In genomic region chr16:16833165-16833564, GRCh38 we compare ENCODE assay signal across 39 cellular contexts.
"Had no signal": no experiment of that assay in that cellular context is flagged by ENCODE, and none has a peak within 500 bp of the region (broad histone marks: within the 10 kb centered on the region; RNA-seq: fewer than 3 reads in every experiment).

No MANE protein-coding gene starts in this region.

- H3K36me3 Mint-ChIP-seq: activated naive CD4-positive, alpha-beta T cell treated with anti-CD3 and anti-CD28 coated beads, Interleukin-2, amount 10 ng/mL, durations not matched to agents 7 days and 5 days; activated naive CD4-positive, alpha-beta T cell treated with anti-CD3 and anti-CD28 coated beads, Interleukin-2, amount 50 U/mL, for 72 hours; activated naive CD8-positive, alpha-beta T cell; activated naive CD8-positive, alpha-beta T cell treated with anti-CD3 and anti-CD28 coated beads for 36 hours; activated naive CD8-positive, alpha-beta T cell treated with anti-CD3 and anti-CD28 coated beads, Interleukin-2, amount 10 ng/mL, durations not matched to agents 7 days and 5 days; brain had no signal

- H3K27ac Mint-ChIP-seq: activated naive CD4-positive, alpha-beta T cell treated with anti-CD3 and anti-CD28 coated beads for 36 hours; activated naive CD4-positive, alpha-beta T cell treated with anti-CD3 and anti-CD28 coated beads, Interleukin-2, amount 10 ng/mL, durations not matched to agents 7 days and 5 days; activated naive CD4-positive, alpha-beta T cell treated with anti-CD3 and anti-CD28 coated beads, Interleukin-2, amount 50 U/mL, for 24 hours; activated naive CD8-positive, alpha-beta T cell; activated naive CD8-positive, alpha-beta T cell treated with anti-CD3 and anti-CD28 coated beads for 36 hours; activated naive CD8-positive, alpha-beta T cell treated with anti-CD3 and anti-CD28 coated beads, Interleukin-2, amount 10 ng/mL, durations not matched to agents 7 days and 5 days; activated naive CD8-positive, alpha-beta T cell treated with anti-CD3 and anti-CD28 coated beads, Interleukin-2, amount 50 U/mL, for 24 hours; activated T-cell treated with anti-CD3 and anti-CD28 coated beads, Interleukin-2, amount 50 U/mL, for 24 hours; activated T-cell treated with anti-CD3 and anti-CD28 coated beads, Interleukin-2, amount 50 U/mL, for 72 hours; activated T-helper 1 cell treated with anti-CD3 and anti-CD28 coated beads, Interleukin-12 subunit alpha, Interleukin-12 subunit beta, Interleukin-2, Interleukin-4 antibody, amounts not matched to agents 30 ng/mL and 10 ng/mL and 1 ng/mL, durations not matched to agents 14 hours and 24 hours and 36 hours; activated T-helper 2 cell treated with anti-CD3 and anti-CD28 coated beads, Interferon-gamma antibody, Interleukin-2, Interleukin-4, amounts not matched to agents 10 μg/mL and 5 μg/mL and 100 μg/mL, durations not matched to agents 14 hours and 24 hours and 36 hours; brain had no signal

- FAIRE-seq: astrocyte, bronchial epithelial cell had no signal

- H3K4me3 Mint-ChIP-seq: activated naive CD4-positive, alpha-beta T cell treated with anti-CD3 and anti-CD28 coated beads for 36 hours; activated naive CD4-positive, alpha-beta T cell treated with anti-CD3 and anti-CD28 coated beads, Interleukin-2, amount 10 ng/mL, durations not matched to agents 7 days and 5 days; activated naive CD4-positive, alpha-beta T cell treated with anti-CD3 and anti-CD28 coated beads, Interleukin-2, amount 50 U/mL, for 24 hours; activated naive CD8-positive, alpha-beta T cell; activated naive CD8-positive, alpha-beta T cell treated with anti-CD3 and anti-CD28 coated beads for 36 hours; activated naive CD8-positive, alpha-beta T cell treated with anti-CD3 and anti-CD28 coated beads, Interleukin-2, amount 10 ng/mL, durations not matched to agents 7 days and 5 days; activated naive CD8-positive, alpha-beta T cell treated with anti-CD3 and anti-CD28 coated beads, Interleukin-2, amount 50 U/mL, for 24 hours; activated T-cell treated with anti-CD3 and anti-CD28 coated beads, Interleukin-2, amount 50 U/mL, for 24 hours; activated T-cell treated with anti-CD3 and anti-CD28 coated beads, Interleukin-2, amount 50 U/mL, for 4 hours; activated T-cell treated with anti-CD3 and anti-CD28 coated beads, Interleukin-2, amount 50 U/mL, for 72 hours; activated T-helper 1 cell treated with anti-CD3 and anti-CD28 coated beads, Interleukin-12 subunit alpha, Interleukin-12 subunit beta, Interleukin-2, Interleukin-4 antibody, amounts not matched to agents 30 ng/mL and 10 ng/mL and 1 ng/mL, durations not matched to agents 14 hours and 24 hours and 36 hours; brain; central memory CD8-positive, alpha-beta T cell had no signal

- H3K4me3 ChIP-seq: adrenal gland, ascending aorta, body of pancreas, breast epithelium, cardiac muscle cell had no signal

- ATAC-seq: activated naive CD8-positive, alpha-beta T cell treated with anti-CD3 and anti-CD28 coated beads, Interleukin-2, amount 50 U/mL, for 24 hours; activated T-cell treated with anti-CD3 and anti-CD28 coated beads, Interleukin-2, amount 50 U/mL, for 4 hours; body of pancreas had no signal

- H3K9me3 Mint-ChIP-seq: activated naive CD4-positive, alpha-beta T cell treated with anti-CD3 and anti-CD28 coated beads, Interleukin-2, amount 50 U/mL, for 24 hours; activated naive CD8-positive, alpha-beta T cell treated with anti-CD3 and anti-CD28 coated beads for 36 hours; activated T-cell treated with anti-CD3 and anti-CD28 coated beads, Interleukin-2, amount 50 U/mL, for 4 hours; activated T-cell treated with anti-CD3 and anti-CD28 coated beads, Interleukin-2, amount 50 U/mL, for 72 hours; central memory CD8-positive, alpha-beta T cell had no signal

- H3K36me3 ChIP-seq: adrenal gland, ascending aorta, brain microvascular endothelial cell, breast epithelium, cardiac muscle cell had no signal

- H3K27me3 ChIP-seq: adrenal gland, ascending aorta, body of pancreas, brain microvascular endothelial cell, breast epithelium, cardiac muscle cell had no signal

- H3K27ac ChIP-seq: adrenal gland, ascending aorta, body of pancreas, brain microvascular endothelial cell, breast epithelium, cardiac muscle cell had no signal

- DNase-seq: activated effector memory CD4-positive, alpha-beta T cell treated with anti-CD3 and anti-CD28 coated beads, Interleukin-2, amount 50 U/mL, for 16 hours; activated effector memory CD4-positive, alpha-beta T cell treated with Interleukin-2 at 50 U/mL for 16 hours; activated gamma-delta T cell; activated gamma-delta T cell treated with Interleukin-2 at 50 U/mL for 16 hours; activated naive CD4-positive, alpha-beta T cell; activated naive CD4-positive, alpha-beta T cell treated with anti-CD3 and anti-CD28 coated beads for 36 hours; activated naive CD4-positive, alpha-beta T cell treated with anti-CD3 and anti-CD28 coated beads, Interleukin-2, amount 10 ng/mL, durations not matched to agents 7 days and 5 days; activated naive CD4-positive, alpha-beta T cell treated with anti-CD3 and anti-CD28 coated beads, Interleukin-2, amount 50 U/mL, for 16 hours; activated naive CD4-positive, alpha-beta T cell treated with Interleukin-2 at 50 U/mL for 16 hours; activated naive CD8-positive, alpha-beta T cell treated with anti-CD3 and anti-CD28 coated beads for 36 hours; activated naive CD8-positive, alpha-beta T cell treated with anti-CD3 and anti-CD28 coated beads, Interleukin-2, amount 10 ng/mL, durations not matched to agents 7 days and 5 days; activated naive CD8-positive, alpha-beta T cell treated with anti-CD3 and anti-CD28 coated beads, Interleukin-2, amount 50 U/mL, for 24 hours; activated T-cell treated with anti-CD3 and anti-CD28 coated beads, Interleukin-2, amount 50 U/mL, for 1 hour; activated T-cell treated with anti-CD3 and anti-CD28 coated beads, Interleukin-2, amount 50 U/mL, for 24 hours; activated T-cell treated with anti-CD3 and anti-CD28 coated beads, Interleukin-2, amount 50 U/mL, for 4 hours; activated T-cell treated with anti-CD3 and anti-CD28 coated beads, Interleukin-2, amount 50 U/mL, for 48 hours; activated T-cell treated with anti-CD3 and anti-CD28 coated beads, Interleukin-2, amount 50 U/mL, for 72 hours; adrenal gland; amniotic stem cell; amygdala; anterior cingulate cortex; aorta; body of pancreas; brain microvascular endothelial cell; caudate nucleus; central memory CD4-positive, alpha-beta T cell; cerebellar nuclear complex had no signal

- H3K4me1 ChIP-seq: adrenal gland, ascending aorta, body of pancreas, breast epithelium had no signal

- H3K4me1 Mint-ChIP-seq: activated naive CD4-positive, alpha-beta T cell treated with anti-CD3 and anti-CD28 coated beads, Interleukin-2, amount 10 ng/mL, durations not matched to agents 7 days and 5 days; activated naive CD8-positive, alpha-beta T cell treated with anti-CD3 and anti-CD28 coated beads for 36 hours; activated naive CD8-positive, alpha-beta T cell treated with anti-CD3 and anti-CD28 coated beads, Interleukin-2, amount 10 ng/mL, durations not matched to agents 7 days and 5 days; brain; central memory CD8-positive, alpha-beta T cell had no signal

- H3K9me3 ChIP-seq: adrenal gland, ascending aorta, body of pancreas, breast epithelium had no signal
